1 cellular context compared by ENCODE assay signal in genomic region chr1:19872190-19872589, GRCh38.
TF ChIP-seq lines count a peak whose summit lies in the region.

No MANE protein-coding gene starts in this region.

TF ChIP-seq in IMR-90, 13 proteins besides CTCF, POLR2A, EP300 and RAD21 (continued from another document):
- TF ChIP-seq USF2 (IDR thresholded peaks at IDR 0.05; ENCODE audit: low read depth, low read length) = no peak
- no peak for TF ChIP-seq MAZ (IDR thresholded peaks at IDR 0.05; ENCODE audit: borderline replicate concordance, low read depth, low read length)
- TF ChIP-seq FOS (IDR thresholded peaks at IDR 0.05; ENCODE audit: low read depth, low read length) = no peak
- no peak for TF ChIP-seq ELK1 (IDR thresholded peaks at IDR 0.05; ENCODE audit: borderline replicate concordance, low read depth, low read length)
- no peak for TF ChIP-seq NFE2L2 (IDR thresholded peaks at IDR 0.05; ENCODE audit: low read depth, low read length)
- no peak for TF ChIP-seq SMC3 (IDR thresholded peaks at IDR 0.05; ENCODE audit: low read depth, low read length)
- no peak for TF ChIP-seq CEBPB (IDR thresholded peaks at IDR 0.05; ENCODE audit: low read depth, low read length)
